ENCODE assay signal across 1 cellular context in the genomic region with DNA sequence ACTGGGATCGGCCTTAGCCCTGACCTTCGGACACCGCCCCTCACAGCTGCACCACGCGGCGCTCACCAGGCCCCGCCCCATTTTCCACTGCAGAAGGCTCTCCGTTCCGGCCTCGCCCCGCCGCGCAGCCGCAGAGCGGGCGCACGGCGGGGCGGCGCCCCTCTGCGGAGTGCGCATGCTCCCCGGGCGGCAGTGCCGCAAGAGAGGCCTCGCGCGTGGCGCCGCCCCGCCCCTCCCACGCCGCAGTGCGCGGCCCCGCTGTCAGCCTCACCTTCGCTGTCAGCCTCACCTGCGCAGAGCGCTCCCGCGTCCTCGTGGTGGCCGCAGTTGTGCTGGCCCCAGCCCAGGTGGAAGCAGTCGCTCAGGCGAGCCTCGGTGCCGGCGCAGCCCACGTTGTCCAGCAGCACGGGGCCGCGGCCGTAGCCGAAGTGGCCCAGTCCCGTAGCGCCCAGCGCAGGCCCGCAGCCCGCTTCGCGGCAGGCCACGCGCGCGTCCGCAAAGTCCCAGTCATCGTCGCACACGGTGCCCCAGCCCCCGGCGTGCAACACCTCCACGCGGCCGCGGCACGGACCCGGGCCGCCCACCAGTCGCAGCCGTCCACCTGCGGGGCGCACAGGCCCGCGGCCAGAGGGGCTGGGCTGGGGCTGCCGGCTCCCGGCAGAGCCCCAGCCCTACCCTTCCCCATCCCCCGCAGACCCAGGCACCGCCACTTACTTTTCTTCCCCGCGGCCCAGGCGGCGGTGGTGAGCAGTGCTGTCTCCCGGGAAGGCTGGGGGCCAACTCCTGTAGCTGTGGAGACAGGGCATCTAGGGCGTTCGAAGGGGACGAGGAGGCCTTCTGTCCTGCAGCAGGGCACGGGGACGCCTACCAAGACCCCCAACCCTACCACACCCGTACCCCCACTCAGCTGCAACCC.
TF ChIP-seq lines count a peak whose summit lies in the region.

No MANE protein-coding gene starts in this region.

TF ChIP-seq in K562, 482 proteins besides CTCF, POLR2A, EP300 and RAD21 (continues in another document):
- TF ChIP-seq NFXL1 (CRISPR knock-in tag; IDR thresholded peaks at IDR 0.05), result peak; percentile 42; the same call in 1 of the 2 replicates
- TF ChIP-seq, protein P1, sequence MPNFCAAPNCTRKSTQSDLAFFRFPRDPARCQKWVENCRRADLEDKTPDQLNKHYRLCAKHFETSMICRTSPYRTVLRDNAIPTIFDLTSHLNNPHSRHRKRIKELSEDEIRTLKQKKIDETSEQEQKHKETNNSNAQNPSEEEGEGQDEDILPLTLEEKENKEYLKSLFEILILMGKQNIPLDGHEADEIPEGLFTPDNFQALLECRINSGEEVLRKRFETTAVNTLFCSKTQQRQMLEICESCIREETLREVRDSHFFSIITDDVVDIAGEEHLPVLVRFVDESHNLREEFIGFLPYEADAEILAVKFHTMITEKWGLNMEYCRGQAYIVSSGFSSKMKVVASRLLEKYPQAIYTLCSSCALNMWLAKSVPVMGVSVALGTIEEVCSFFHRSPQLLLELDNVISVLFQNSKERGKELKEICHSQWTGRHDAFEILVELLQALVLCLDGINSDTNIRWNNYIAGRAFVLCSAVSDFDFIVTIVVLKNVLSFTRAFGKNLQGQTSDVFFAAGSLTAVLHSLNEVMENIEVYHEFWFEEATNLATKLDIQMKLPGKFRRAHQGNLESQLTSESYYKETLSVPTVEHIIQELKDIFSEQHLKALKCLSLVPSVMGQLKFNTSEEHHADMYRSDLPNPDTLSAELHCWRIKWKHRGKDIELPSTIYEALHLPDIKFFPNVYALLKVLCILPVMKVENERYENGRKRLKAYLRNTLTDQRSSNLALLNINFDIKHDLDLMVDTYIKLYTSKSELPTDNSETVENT (CRISPR knock-in tag; IDR thresholded peaks at IDR 0.05), result peak; percentile 96
- TF ChIP-seq, protein P2, sequence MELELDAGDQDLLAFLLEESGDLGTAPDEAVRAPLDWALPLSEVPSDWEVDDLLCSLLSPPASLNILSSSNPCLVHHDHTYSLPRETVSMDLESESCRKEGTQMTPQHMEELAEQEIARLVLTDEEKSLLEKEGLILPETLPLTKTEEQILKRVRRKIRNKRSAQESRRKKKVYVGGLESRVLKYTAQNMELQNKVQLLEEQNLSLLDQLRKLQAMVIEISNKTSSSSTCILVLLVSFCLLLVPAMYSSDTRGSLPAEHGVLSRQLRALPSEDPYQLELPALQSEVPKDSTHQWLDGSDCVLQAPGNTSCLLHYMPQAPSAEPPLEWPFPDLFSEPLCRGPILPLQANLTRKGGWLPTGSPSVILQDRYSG (tag; conservative IDR thresholded peaks at IDR 0.05; ENCODE audit: low read depth), result peak; percentile 91
- TF ChIP-seq, protein P3, sequence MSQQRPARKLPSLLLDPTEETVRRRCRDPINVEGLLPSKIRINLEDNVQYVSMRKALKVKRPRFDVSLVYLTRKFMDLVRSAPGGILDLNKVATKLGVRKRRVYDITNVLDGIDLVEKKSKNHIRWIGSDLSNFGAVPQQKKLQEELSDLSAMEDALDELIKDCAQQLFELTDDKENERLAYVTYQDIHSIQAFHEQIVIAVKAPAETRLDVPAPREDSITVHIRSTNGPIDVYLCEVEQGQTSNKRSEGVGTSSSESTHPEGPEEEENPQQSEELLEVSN (IDR thresholded peaks at IDR 0.05; ENCODE audit: borderline replicate concordance in 1 of 2, extremely low read depth in 1 of 2, insufficient read depth in 1 of 2, insufficient read length in 1 of 2, low read depth in 1 of 2, low read length in 1 of 2, poor library complexity in 1 of 2, severe bottlenecking in 1 of 2), result peak; percentile 90 to 96
- TF ChIP-seq RFX7 (CRISPR knock-in tag; IDR thresholded peaks at IDR 0.05), result no peak
- TF ChIP-seq SMARCA5 (IDR thresholded peaks at IDR 0.05), result no peak
- TF ChIP-seq MCM2 (IDR thresholded peaks at IDR 0.05; ENCODE audit: low read depth), result no peak
- TF ChIP-seq NCOR1 (IDR thresholded peaks at IDR 0.05), result no peak
- TF ChIP-seq, protein P4, sequence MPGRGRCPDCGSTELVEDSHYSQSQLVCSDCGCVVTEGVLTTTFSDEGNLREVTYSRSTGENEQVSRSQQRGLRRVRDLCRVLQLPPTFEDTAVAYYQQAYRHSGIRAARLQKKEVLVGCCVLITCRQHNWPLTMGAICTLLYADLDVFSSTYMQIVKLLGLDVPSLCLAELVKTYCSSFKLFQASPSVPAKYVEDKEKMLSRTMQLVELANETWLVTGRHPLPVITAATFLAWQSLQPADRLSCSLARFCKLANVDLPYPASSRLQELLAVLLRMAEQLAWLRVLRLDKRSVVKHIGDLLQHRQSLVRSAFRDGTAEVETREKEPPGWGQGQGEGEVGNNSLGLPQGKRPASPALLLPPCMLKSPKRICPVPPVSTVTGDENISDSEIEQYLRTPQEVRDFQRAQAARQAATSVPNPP (IDR thresholded peaks at IDR 0.05; ENCODE audit: borderline replicate concordance, insufficient read depth, insufficient read length), result no peak
- TF ChIP-seq GABPA (tag; conservative IDR thresholded peaks at IDR 0.05; ENCODE audit: low read depth), result peak; percentile 58
- TF ChIP-seq NEUROD1 (IDR thresholded peaks at IDR 0.05; ENCODE audit: borderline replicate concordance, low read depth, low read length, partially characterized antibody), result peak; percentile 71
- peak; percentile 92; the same call in 1 of the 2 replicates for TF ChIP-seq HDAC8 (tag; IDR thresholded peaks at IDR 0.05)
- TF ChIP-seq NFIX (CRISPR knock-in tag; IDR thresholded peaks at IDR 0.05; ENCODE audit: low read depth), result no peak
- TF ChIP-seq ZBTB17 (CRISPR knock-in tag; IDR thresholded peaks at IDR 0.05), result peak; percentile 75; the same call in 1 of the 2 replicates
- peak; percentile 95 for TF ChIP-seq SAFB (IDR thresholded peaks at IDR 0.05; ENCODE audit: borderline replicate concordance, low read depth, low read length)
- TF ChIP-seq, protein P5, sequence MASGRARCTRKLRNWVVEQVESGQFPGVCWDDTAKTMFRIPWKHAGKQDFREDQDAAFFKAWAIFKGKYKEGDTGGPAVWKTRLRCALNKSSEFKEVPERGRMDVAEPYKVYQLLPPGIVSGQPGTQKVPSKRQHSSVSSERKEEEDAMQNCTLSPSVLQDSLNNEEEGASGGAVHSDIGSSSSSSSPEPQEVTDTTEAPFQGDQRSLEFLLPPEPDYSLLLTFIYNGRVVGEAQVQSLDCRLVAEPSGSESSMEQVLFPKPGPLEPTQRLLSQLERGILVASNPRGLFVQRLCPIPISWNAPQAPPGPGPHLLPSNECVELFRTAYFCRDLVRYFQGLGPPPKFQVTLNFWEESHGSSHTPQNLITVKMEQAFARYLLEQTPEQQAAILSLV (tag; IDR thresholded peaks at IDR 0.05), result no peak
- TF ChIP-seq, protein P6, sequence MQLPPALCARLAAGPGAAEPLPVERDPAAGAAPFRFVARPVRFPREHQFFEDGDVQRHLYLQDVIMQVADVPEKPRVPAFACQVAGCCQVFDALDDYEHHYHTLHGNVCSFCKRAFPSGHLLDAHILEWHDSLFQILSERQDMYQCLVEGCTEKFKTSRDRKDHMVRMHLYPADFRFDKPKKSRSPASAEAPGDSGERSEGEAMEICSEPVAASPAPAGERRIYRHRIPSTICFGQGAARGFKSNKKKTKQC (CRISPR knock-in tag; IDR thresholded peaks at IDR 0.05), result peak; percentile 97
- TF ChIP-seq MEF2A (IDR thresholded peaks at IDR 0.05; ENCODE audit: control insufficient read depth, low read depth, low read length), result no peak
- TF ChIP-seq ZFP30 (CRISPR knock-in tag; IDR thresholded peaks at IDR 0.05; ENCODE audit: borderline replicate concordance), result no peak
- no peak; the same call in 1 of the 2 replicates for TF ChIP-seq HDAC2 (IDR thresholded peaks at IDR 0.05)
- peak; percentile 95 for TF ChIP-seq NR3C1 (CRISPR knock-in tag; IDR thresholded peaks at IDR 0.05)
- TF ChIP-seq ZNF436 (CRISPR knock-in tag; IDR thresholded peaks at IDR 0.05), result no peak
- no peak for TF ChIP-seq RBM39 (optimal IDR thresholded peaks at IDR 0.05; ENCODE audit: low read depth, low read length)
- TF ChIP-seq WHSC1 (IDR thresholded peaks at IDR 0.05; ENCODE audit: low read length), result no peak
- TF ChIP-seq CBFA2T2 (conservative IDR thresholded peaks at IDR 0.05), result no peak
- TF ChIP-seq SIRT6 (IDR thresholded peaks at IDR 0.05; ENCODE audit: low read depth, low read length), result no peak
- peak; percentile 95; the same call in 1 of the 2 replicates for TF ChIP-seq ZC3H4 (CRISPR knock-in tag; IDR thresholded peaks at IDR 0.05; ENCODE audit: borderline replicate concordance)
- TF ChIP-seq NUFIP1 (IDR thresholded peaks at IDR 0.05; ENCODE audit: partially characterized antibody), result no peak
- peak; percentile 75 for TF ChIP-seq KDM5B (IDR thresholded peaks at IDR 0.05; ENCODE audit: insufficient replicate concordance, low read depth, low read length)
- TF ChIP-seq SAP30 (IDR thresholded peaks at IDR 0.05; ENCODE audit: borderline replicate concordance, insufficient read depth, low read depth, low read length, poor library complexity, severe bottlenecking), result peak; percentile 81
- peak; percentile 92 for TF ChIP-seq ZNF76 (CRISPR knock-in tag; IDR thresholded peaks at IDR 0.05; ENCODE audit: borderline replicate concordance)
- TF ChIP-seq CBX2 (IDR thresholded peaks at IDR 0.05; ENCODE audit: insufficient read depth, low read length, poor library complexity, severe bottlenecking), result no peak
- TF ChIP-seq POLR2AphosphoS2 (IDR thresholded peaks at IDR 0.05; ENCODE audit: low read length), result 0 out of 2 replicates have a peak, but pooled peaks have one; percentile 45
- 0 out of 2 replicates have a peak, but pooled peaks have one; percentile 43 for TF ChIP-seq ZNF830 (CRISPR knock-in tag; IDR thresholded peaks at IDR 0.05)
- TF ChIP-seq ZNF347 (CRISPR knock-in tag; IDR thresholded peaks at IDR 0.05; ENCODE audit: low read depth), result no peak
- TF ChIP-seq, protein P7, sequence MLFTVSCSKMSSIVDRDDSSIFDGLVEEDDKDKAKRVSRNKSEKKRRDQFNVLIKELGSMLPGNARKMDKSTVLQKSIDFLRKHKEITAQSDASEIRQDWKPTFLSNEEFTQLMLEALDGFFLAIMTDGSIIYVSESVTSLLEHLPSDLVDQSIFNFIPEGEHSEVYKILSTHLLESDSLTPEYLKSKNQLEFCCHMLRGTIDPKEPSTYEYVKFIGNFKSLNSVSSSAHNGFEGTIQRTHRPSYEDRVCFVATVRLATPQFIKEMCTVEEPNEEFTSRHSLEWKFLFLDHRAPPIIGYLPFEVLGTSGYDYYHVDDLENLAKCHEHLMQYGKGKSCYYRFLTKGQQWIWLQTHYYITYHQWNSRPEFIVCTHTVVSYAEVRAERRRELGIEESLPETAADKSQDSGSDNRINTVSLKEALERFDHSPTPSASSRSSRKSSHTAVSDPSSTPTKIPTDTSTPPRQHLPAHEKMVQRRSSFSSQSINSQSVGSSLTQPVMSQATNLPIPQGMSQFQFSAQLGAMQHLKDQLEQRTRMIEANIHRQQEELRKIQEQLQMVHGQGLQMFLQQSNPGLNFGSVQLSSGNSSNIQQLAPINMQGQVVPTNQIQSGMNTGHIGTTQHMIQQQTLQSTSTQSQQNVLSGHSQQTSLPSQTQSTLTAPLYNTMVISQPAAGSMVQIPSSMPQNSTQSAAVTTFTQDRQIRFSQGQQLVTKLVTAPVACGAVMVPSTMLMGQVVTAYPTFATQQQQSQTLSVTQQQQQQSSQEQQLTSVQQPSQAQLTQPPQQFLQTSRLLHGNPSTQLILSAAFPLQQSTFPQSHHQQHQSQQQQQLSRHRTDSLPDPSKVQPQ (CRISPR knock-in tag; IDR thresholded peaks at IDR 0.05; ENCODE audit: borderline replicate concordance), result no peak
- no peak for TF ChIP-seq SRSF9 (IDR thresholded peaks at IDR 0.05; ENCODE audit: borderline replicate concordance, low read depth, low read length)
- TF ChIP-seq ZNF785 (CRISPR knock-in tag; IDR thresholded peaks at IDR 0.05), result no peak
- 0 out of 2 replicates have a peak, but pooled peaks have one; percentile 53 for TF ChIP-seq HSF4 (CRISPR knock-in tag; IDR thresholded peaks at IDR 0.05; ENCODE audit: borderline replicate concordance)
- no peak for TF ChIP-seq PTRF (tag; IDR thresholded peaks at IDR 0.05)
- no peak for TF ChIP-seq EZH2 (IDR thresholded peaks at IDR 0.05; ENCODE audit: borderline replicate concordance, low read depth, low read length)
- no peak for TF ChIP-seq ZBTB8A (IDR thresholded peaks at IDR 0.05; ENCODE audit: partially characterized antibody)
- TF ChIP-seq PTTG1 (tag; IDR thresholded peaks at IDR 0.05; ENCODE audit: low read depth), result no peak
- no peak for TF ChIP-seq LEF1 (IDR thresholded peaks at IDR 0.05)
- TF ChIP-seq ZNF717 (CRISPR knock-in tag; IDR thresholded peaks at IDR 0.05), result no peak
- TF ChIP-seq HNRNPUL1 (IDR thresholded peaks at IDR 0.05; ENCODE audit: low read length), result no peak
- TF ChIP-seq RBM17 (IDR thresholded peaks at IDR 0.05; ENCODE audit: borderline replicate concordance, low read depth, low read length), result no peak
- TF ChIP-seq SRSF1 (IDR thresholded peaks at IDR 0.05; ENCODE audit: low read depth, low read length), result no peak
- TF ChIP-seq, protein P8, sequence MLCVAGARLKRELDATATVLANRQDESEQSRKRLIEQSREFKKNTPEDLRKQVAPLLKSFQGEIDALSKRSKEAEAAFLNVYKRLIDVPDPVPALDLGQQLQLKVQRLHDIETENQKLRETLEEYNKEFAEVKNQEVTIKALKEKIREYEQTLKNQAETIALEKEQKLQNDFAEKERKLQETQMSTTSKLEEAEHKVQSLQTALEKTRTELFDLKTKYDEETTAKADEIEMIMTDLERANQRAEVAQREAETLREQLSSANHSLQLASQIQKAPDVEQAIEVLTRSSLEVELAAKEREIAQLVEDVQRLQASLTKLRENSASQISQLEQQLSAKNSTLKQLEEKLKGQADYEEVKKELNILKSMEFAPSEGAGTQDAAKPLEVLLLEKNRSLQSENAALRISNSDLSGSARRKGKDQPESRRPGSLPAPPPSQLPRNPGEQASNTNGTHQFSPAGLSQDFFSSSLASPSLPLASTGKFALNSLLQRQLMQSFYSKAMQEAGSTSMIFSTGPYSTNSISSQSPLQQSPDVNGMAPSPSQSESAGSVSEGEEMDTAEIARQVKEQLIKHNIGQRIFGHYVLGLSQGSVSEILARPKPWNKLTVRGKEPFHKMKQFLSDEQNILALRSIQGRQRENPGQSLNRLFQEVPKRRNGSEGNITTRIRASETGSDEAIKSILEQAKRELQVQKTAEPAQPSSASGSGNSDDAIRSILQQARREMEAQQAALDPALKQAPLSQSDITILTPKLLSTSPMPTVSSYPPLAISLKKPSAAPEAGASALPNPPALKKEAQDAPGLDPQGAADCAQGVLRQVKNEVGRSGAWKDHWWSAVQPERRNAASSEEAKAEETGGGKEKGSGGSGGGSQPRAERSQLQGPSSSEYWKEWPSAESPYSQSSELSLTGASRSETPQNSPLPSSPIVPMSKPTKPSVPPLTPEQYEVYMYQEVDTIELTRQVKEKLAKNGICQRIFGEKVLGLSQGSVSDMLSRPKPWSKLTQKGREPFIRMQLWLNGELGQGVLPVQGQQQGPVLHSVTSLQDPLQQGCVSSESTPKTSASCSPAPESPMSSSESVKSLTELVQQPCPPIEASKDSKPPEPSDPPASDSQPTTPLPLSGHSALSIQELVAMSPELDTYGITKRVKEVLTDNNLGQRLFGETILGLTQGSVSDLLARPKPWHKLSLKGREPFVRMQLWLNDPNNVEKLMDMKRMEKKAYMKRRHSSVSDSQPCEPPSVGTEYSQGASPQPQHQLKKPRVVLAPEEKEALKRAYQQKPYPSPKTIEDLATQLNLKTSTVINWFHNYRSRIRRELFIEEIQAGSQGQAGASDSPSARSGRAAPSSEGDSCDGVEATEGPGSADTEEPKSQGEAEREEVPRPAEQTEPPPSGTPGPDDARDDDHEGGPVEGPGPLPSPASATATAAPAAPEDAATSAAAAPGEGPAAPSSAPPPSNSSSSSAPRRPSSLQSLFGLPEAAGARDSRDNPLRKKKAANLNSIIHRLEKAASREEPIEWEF (CRISPR knock-in tag; IDR thresholded peaks at IDR 0.05), result no peak; the same call in 1 of the 2 replicates
- peak; percentile 70; the same call in 1 of the 2 replicates for TF ChIP-seq GTF2F1 (IDR thresholded peaks at IDR 0.05; ENCODE audit: low read depth, low read length)
- TF ChIP-seq SUPT5H (IDR thresholded peaks at IDR 0.05), result peak; percentile 78
